In genomic region chr5:16550316-16550952, GRCh38 we compare ENCODE assay signal across 8 cellular contexts.
A peak's percentile ranks its signal among the peaks of the same experiment; 100 is the strongest.
DNase-seq lines count a peak whose midpoint lies in the region; FAIRE-seq and TF ChIP-seq lines count a peak whose summit lies in the region.

No MANE protein-coding gene starts in this region.

- H3K4me3 Mint-ChIP-seq in MCF 10A (ENCODE audit: unreplicated experiment) = no peak overlapping the region

- no TSS peak for BruUV-seq in MCF 10A (replicated peaks; lab: Mats Ljungman, UMichigan)

- no peaks in the 10 kb centered on the region for H3K36me3 Mint-ChIP-seq in MCF 10A (ENCODE audit: insufficient read depth, unreplicated experiment)

- H3K9me3 ChIP-seq in breast epithelium (no peaks in the 10 kb centered on the region), spleen (no peaks in the 10 kb centered on the region), tibial nerve (no peaks in the 10 kb centered on the region)

- POLR2A ChIA-PET in MCF 10A (lab: Yijun Ruan, JAX) = interaction anchor here (0.5 to 3.3 kb wide), 5 partner anchors 10 to 60 kb away, joined by 3 to 15 read pairs (median 10); no protein-coding TSS in a partner anchor

- H3K36me3 ChIP-seq in breast epithelium (no peaks in the 10 kb centered on the region), spleen (no peaks in the 10 kb centered on the region), tibial nerve (no peaks in the 10 kb centered on the region)

- H3K4me3 ChIP-seq in breast epithelium = no peak overlapping the region
- H3K4me3 ChIP-seq in spleen = no peak overlapping the region
- no peak overlapping the region for H3K4me3 ChIP-seq in tibial nerve

- TF ChIP-seq POLR2A in breast epithelium (IDR thresholded peaks at IDR 0.05) (no peak), H54 (IDR thresholded peaks at IDR 0.05; ENCODE audit: low read depth, low read length) (no peak), spleen (IDR thresholded peaks at IDR 0.05) (no peak), tibial nerve (IDR thresholded peaks at IDR 0.05) (no peak)

- H3K27ac Mint-ChIP-seq in MCF 10A (ENCODE audit: low read depth, unreplicated experiment) = no peak overlapping the region

- H3K27me3 ChIP-seq in breast epithelium = no peaks in the 10 kb centered on the region
- no peaks in the 10 kb centered on the region for H3K27me3 ChIP-seq in spleen (replicated peaks in 1 of 7)
- H3K27me3 ChIP-seq in tibial nerve = no peaks in the 10 kb centered on the region

- TF ChIP-seq CTCF in MCF 10A (IDR thresholded peaks at IDR 0.05; ENCODE audit: unreplicated experiment) = peak; percentile 55
- peak in 1 of 3 donors; percentile 32 for TF ChIP-seq CTCF in breast epithelium (IDR thresholded peaks at IDR 0.05)
- peak in 10 of 11 experiments; percentile 4 to 64 (median 41) for TF ChIP-seq CTCF in spleen (IDR thresholded peaks at IDR 0.05 in 8 of 11, conservative IDR thresholded peaks at IDR 0.05 in 3 of 11)
- peak in 1 of 5 experiments; percentile 19 for TF ChIP-seq CTCF in tibial nerve (IDR thresholded peaks at IDR 0.05)

- H3K4me1 ChIP-seq in breast epithelium (no peaks in the 10 kb centered on the region), spleen (peaks cover 0 to 5% (median 0%) of the 10 kb centered on the region in 6 donors), tibial nerve (peaks cover 0 to 25% (median 12%) of the 10 kb centered on the region in 4 donors)

- peak; percentile 94 for FAIRE-seq in H54 (lab: Jason Lieb, UNC)

- H3K27ac ChIP-seq in breast epithelium = no peak overlapping the region
- H3K27ac ChIP-seq in spleen = no peak overlapping the region
- H3K27ac ChIP-seq in tibial nerve = no peak overlapping the region

- no peaks in the 10 kb centered on the region for H3K9me3 Mint-ChIP-seq in MCF 10A (ENCODE audit: unreplicated experiment)

- H3K27me3 Mint-ChIP-seq in MCF 10A (ENCODE audit: insufficient read depth, unreplicated experiment) = no peaks in the 10 kb centered on the region

- CTCF ChIA-PET in MCF 10A (lab: Yijun Ruan, JAX) = interaction anchor here (0.6 to 10.8 kb wide), 27 partner anchors 7 to 1534 kb away, joined by 3 to 147 read pairs (median 3); no protein-coding TSS in a partner anchor

- peaks cover 16% of the 10 kb centered on the region for H3K4me1 Mint-ChIP-seq in MCF 10A (ENCODE audit: insufficient read depth, unreplicated experiment)

- DNase-seq in MCF 10A (ENCODE audit: unreplicated experiment) = peak; percentile 75
- DNase-seq in breast epithelium (ENCODE audit: low spot score in 2 of 2) = no peak
- peak; percentile 58 for DNase-seq in H54 (ENCODE audit: insufficient read length, low spot score)
- peak; percentile 44 to 59 for DNase-seq in Kasumi-1 (lab: John Stamatoyannopoulos, UW)
- DNase-seq in SW 1271 (lab: John Stamatoyannopoulos, UW) = peak; percentile 17 to 59
- DNase-seq in fibroblast of gingiva (ENCODE audit: low read depth) = peak; percentile 34
- no peak for DNase-seq in spleen
- no peak for DNase-seq in tibial nerve (ENCODE audit: low spot score in 2 of 2)

- no peak for TF ChIP-seq EP300 in tibial nerve (IDR thresholded peaks at IDR 0.05)

- WGBS in spleen, 5 donors = 73 to 82% (median 75%) methylated on average over 7 of the region's 7 CpGs
- WGBS in tibial nerve, 2 donors = 80 to 81% methylated on average over 7 of the region's 7 CpGs

- intact Hi-C loops in MCF 10A (cut with micrococcal nuclease) = loop anchor here (5.0 kb wide), 4 partner anchors 43 to 1088 kb away; no protein-coding TSS in a partner anchor
- intact Hi-C loops in breast epithelium (cut with DNase I; ENCODE audit: low total_unique reads) = no loop called here
- intact Hi-C loops in spleen (cut with DNase I; ENCODE audit: low total_unique reads) = no loop called here

Comparison
In these comparisons a context has a peak if more than half of its experiments do, and no peak if none do; other contexts are left out.
1. DNase-seq: peak in MCF 10A (single experiment), H54 (single experiment), Kasumi-1 (2 of 2), SW 1271 (2 of 2) and fibroblast of gingiva (single experiment); none in breast epithelium (0 of 2), spleen (single experiment) and tibial nerve (0 of 2).